Comparison of ENCODE assay signal across 8 cellular contexts in the genomic region with DNA sequence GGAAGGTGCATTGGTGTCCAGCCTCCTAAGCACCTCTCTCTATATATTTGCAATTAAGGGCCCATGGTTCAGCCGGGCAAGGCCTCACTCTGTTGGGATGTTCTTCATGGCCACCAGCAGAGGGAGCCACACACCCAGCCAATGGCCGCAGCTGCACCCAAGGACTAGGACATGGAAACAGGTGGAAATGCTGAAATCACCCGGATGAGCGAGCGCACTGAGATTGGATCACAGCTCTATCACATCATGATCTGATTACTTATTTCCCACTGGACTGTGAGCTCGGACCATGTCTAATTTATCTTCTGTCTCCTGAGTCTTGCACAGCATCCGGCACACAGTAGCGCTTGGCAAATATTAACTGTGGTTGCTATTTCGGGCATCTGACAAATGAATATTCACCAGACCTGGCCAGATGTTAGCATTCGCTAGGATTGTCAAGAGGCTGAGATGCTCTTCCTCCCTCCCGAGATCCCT. TPM values are rescaled to one million over a fixed set of nuclear protein-coding genes. Genes with fewer than 3 reads are reported as not detected.
DNase-seq lines count a peak whose midpoint lies in the region; ATAC-seq and TF ChIP-seq lines count a peak whose summit lies in the region.

No MANE protein-coding gene starts in this region.

- no peaks in the 10 kb centered on the region for H3K27me3 ChIP-seq in mucosa of rectum (ENCODE audit: control insufficient read depth in 2 of 2, insufficient read depth in 2 of 2, low read length in 2 of 2)

- H3K4me2 ChIP-seq in OCI-LY7 (ENCODE audit: low read length): no peak overlapping the region; the same call in 1 of the 2 replicates

- in situ Hi-C loops in KBM-7 (cut with MboI; ENCODE audit: low pct_unique_long_range_greater_than_20kb, low sequenced_read_pairs): no loop called here

- POLR2A ChIA-PET in OCI-LY7 (lab: Charles Lee): interaction anchor here (0.7 kb wide), 1 partner anchor 8 kb away, joined by 3 read pairs; no protein-coding TSS in a partner anchor

- H3K9me3 ChIP-seq in OCI-LY7 (ENCODE audit: low read length): no peaks in the 10 kb centered on the region
- H3K9me3 ChIP-seq in mucosa of rectum (ENCODE audit: control insufficient read depth in 2 of 2, low read length in 2 of 2): no peaks in the 10 kb centered on the region

- intact Hi-C loops in OCI-LY7 (cut with micrococcal nuclease; ENCODE audit: unreplicated experiment): loop anchor here (1.0 kb wide), 2 partner anchors 42 to 194 kb away; no protein-coding TSS in a partner anchor

- DNase-seq in GM12865 (ENCODE audit: low read depth) (peak; percentile 86), KBM-7 (peak; percentile 77), OCI-LY7 (ENCODE audit: low spot score) (peak; percentile 77), activated T-cell treated with anti-CD3 and anti-CD28 coated beads for 24 hours (ENCODE audit: low read depth) (peak; percentile 54), epithelial cell of prostate (ENCODE audit: low read depth, low spot score) (peak; percentile 40)
- peak; percentile 78 for DNase-seq in stimulated activated CD8-positive, alpha-beta memory T cell treated with anti-CD3 and anti-CD28 coated beads, Interleukin-4, amount 100 ng/mL, for 48 hours

- H3K9me2 ChIP-seq in OCI-LY7 (ENCODE audit: insufficient read depth, low read length): no peaks in the 10 kb centered on the region

- ATAC-seq in HG03457 (IDR thresholded peaks at IDR 0.05; ENCODE audit: unreplicated experiment): no peak

- H3K4me3 ChIP-seq in GM12865 (ENCODE audit: low read depth, low read length): no peak overlapping the region
- H3K4me3 ChIP-seq in OCI-LY7 (ENCODE audit: low read depth, low read length, poor library complexity, severe bottlenecking): no peak overlapping the region
- H3K4me3 ChIP-seq in mucosa of rectum (ENCODE audit: low read length in 2 of 2): peak overlapping the region; percentile 32 to 42

- H4K20me1 ChIP-seq in OCI-LY7 (ENCODE audit: insufficient read depth, low read length): no peaks in the 10 kb centered on the region

- BruUV-seq in OCI-LY7 (replicated peaks; lab: Mats Ljungman, UMichigan): no TSS peak

- H3K27ac ChIP-seq in OCI-LY7 (ENCODE audit: low read depth, low read length, poor library complexity, severe bottlenecking) (no peak overlapping the region), epithelial cell of prostate (no peak overlapping the region), mucosa of rectum (ENCODE audit: low read depth in 2 of 2, low read length in 2 of 2) (no peak overlapping the region)

- H3K9ac ChIP-seq in mucosa of rectum (ENCODE audit: low read depth in 1 of 2, low read length in 2 of 2): peak overlapping the region; percentile 1 to 9

- H3K79me2 ChIP-seq in OCI-LY7 (ENCODE audit: insufficient read depth, low read depth, low read length): no peaks in the 10 kb centered on the region

- H3K4me1 ChIP-seq in OCI-LY7 (ENCODE audit: insufficient read depth, low read length, poor library complexity, severe bottlenecking) (peaks cover 19% of the 10 kb centered on the region), mucosa of rectum (ENCODE audit: control insufficient read depth in 2 of 2, insufficient read depth in 2 of 2, low read length in 2 of 2) (no peaks in the 10 kb centered on the region)

- CTCF ChIA-PET in OCI-LY7 (lab: Charles Lee; ENCODE audit: unreplicated experiment): interaction anchor here (0.9 to 1.1 kb wide), 2 partner anchors 100 to 195 kb away, joined by 3 read pairs; no protein-coding TSS in a partner anchor

- H3K36me3 ChIP-seq in OCI-LY7 (ENCODE audit: insufficient read depth, low read length): no peaks in the 10 kb centered on the region
- no peaks in the 10 kb centered on the region for H3K36me3 ChIP-seq in mucosa of rectum (ENCODE audit: control insufficient read depth in 2 of 2, insufficient read depth in 2 of 2, low read length in 2 of 2)

- H2AFZ ChIP-seq in OCI-LY7 (ENCODE audit: low read length): no peak overlapping the region

- TF ChIP-seq CTCF in GM12865 (IDR thresholded peaks at IDR 0.05; ENCODE audit: insufficient read depth, low read depth, low read length, missing control alignments): peak; percentile 95
- TF ChIP-seq CTCF in OCI-LY7 (conservative IDR thresholded peaks at IDR 0.05; ENCODE audit: low read length): peak; percentile 99

RNA-seq across cellular contexts. Expression of gene KIF3C, which starts 31.2 kb away (rescaled TPM):
- total RNA-seq in OCI-LY7 (2014; rRNA removed; shearing (Covaris generic)): 3.8 and 4.0 TPM in 2 replicates
- total RNA-seq in OCI-LY7 (2022): 10.5 and 11.4 TPM in 2 replicates

Comparison
In these comparisons a context has a peak if more than half of its experiments do, and no peak if none do; other contexts are left out.
1. H3K4me3 ChIP-seq: peak in mucosa of rectum (2 of 2); none in GM12865 (single experiment) and OCI-LY7 (single experiment).
2. Peak in every context shown above with its lines, with median percentiles within 50 percentile points of each other: DNase-seq.